ENCODE assay signal across 23 cellular contexts in the genomic region with DNA sequence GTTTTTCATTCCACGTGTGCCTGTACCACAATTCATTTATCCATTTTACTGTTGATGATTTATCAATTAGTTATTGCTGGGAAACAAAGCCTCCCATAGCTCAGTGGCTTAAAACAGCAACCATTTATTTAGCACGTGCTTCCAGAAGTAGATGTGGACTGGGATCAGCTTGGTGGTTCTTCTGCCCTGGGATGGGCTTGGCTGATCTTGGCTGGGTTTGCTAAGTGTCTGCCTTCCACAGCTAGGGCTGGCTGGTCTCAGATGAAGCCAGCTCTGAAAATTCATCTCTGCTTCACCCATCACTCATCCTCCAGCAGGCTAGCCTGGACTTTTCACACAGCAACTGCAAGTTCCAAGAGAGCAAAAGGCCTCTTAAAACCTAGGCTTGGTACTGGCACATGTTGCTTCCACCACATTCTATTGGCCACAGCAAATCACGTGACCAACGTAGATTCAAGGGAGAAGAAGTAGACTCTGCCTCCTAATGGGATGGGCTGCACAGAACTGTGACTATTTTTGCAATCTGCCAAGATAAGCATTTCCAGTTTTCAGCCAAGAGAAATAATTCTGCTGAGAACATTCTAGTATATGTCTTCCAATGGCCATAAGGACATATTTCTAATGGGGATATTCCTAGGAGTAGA.
"Had no signal": no experiment of that assay in that cellular context is flagged by ENCODE, and none has a peak within 500 bp of the region (broad histone marks: within the 10 kb centered on the region; RNA-seq: fewer than 3 reads in every experiment).

No MANE protein-coding gene starts in this region.

- H3K27me3 ChIP-seq: colonic mucosa, dorsolateral prefrontal cortex, esophagus muscularis mucosa, gastroesophageal sphincter, upper lobe of right lung had no signal

- ATAC-seq: activated CD4-positive, CD25-positive, alpha-beta regulatory T cell treated with anti-CD3 and anti-CD28 coated beads, Interleukin-2, amount 50 U/mL, for 24 hours; activated naive CD8-positive, alpha-beta T cell treated with anti-CD3 and anti-CD28 coated beads, Interleukin-2, amount 50 U/mL, for 24 hours; gastroesophageal sphincter; left cardiac atrium; mucosa of descending colon; upper lobe of right lung had no signal

- H3K36me3 ChIP-seq: colonic mucosa, esophagus muscularis mucosa, gastroesophageal sphincter, thoracic aorta, upper lobe of right lung had no signal

- H3K27ac ChIP-seq: colonic mucosa, esophagus muscularis mucosa, gastroesophageal sphincter, thoracic aorta, upper lobe of right lung had no signal

- H3K4me3 ChIP-seq: colonic mucosa, dorsolateral prefrontal cortex, esophagus muscularis mucosa, gastroesophageal sphincter, mucosa of descending colon, thoracic aorta, upper lobe of right lung had no signal

- DNase-seq: activated CD4-positive, alpha-beta memory T cell treated with anti-CD3 and anti-CD28 coated beads, Interleukin-2, amount 10 ng/mL, durations not matched to agents 7 days and 5 days; activated CD4-positive, alpha-beta T cell treated with anti-CD3 and anti-CD28 coated beads, Interleukin-2, amount 10 ng/mL, durations not matched to agents 24 days and 14 days; activated effector memory CD4-positive, alpha-beta T cell treated with anti-CD3 and anti-CD28 coated beads, Interleukin-2, amount 50 U/mL, for 16 hours; activated naive CD4-positive, alpha-beta T cell treated with anti-CD3 and anti-CD28 coated beads, Interleukin-2, amount 10 ng/mL, durations not matched to agents 7 days and 5 days; activated naive CD8-positive, alpha-beta T cell treated with anti-CD3 and anti-CD28 coated beads, Interleukin-2, amount 50 U/mL, for 24 hours; anterior cingulate cortex; central memory CD4-positive, alpha-beta T cell; colonic mucosa; dorsolateral prefrontal cortex; head of caudate nucleus; islet precursor cell; left cardiac atrium; mucosa of descending colon; retina; stimulated activated CD4-positive, alpha-beta T cell treated with anti-CD3 and anti-CD28 coated beads, Interleukin-4, amount 100 ng/mL, for 24 hours; stimulated activated naive CD4-positive, alpha-beta T cell treated with Interleukin-2 at 50 U/mL for 16 hours; SW 1271; T-helper 2 cell; upper lobe of right lung had no signal
